Comparison of ENCODE assay signal across 23 cellular contexts in the genomic region with DNA sequence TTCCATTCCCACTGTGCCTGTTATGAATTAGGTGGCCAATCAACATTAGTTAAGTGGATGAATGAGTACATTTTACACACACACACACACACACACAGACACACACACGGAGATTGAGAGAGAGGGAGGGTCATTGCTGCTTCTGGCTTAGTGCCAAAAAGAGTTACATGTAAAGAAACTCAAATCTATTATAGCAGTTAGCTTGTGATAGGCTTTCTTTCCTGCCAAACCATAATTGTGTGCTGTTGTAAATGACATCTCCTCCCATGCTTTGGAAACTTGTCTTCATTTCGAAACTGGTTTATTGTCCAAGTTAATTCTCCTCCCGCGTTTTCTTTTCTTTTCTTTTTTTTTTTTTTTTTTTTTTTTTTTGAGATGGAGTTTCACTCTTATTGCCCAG. TPM values are rescaled to one million over a fixed set of nuclear protein-coding genes. Genes with fewer than 3 reads are reported as not detected.
"Had no signal": no experiment of that assay in that cellular context is flagged by ENCODE, and none has a peak within 500 bp of the region (broad histone marks: within the 10 kb centered on the region; RNA-seq: fewer than 3 reads in every experiment).

No MANE protein-coding gene starts in this region.

- ATAC-seq: activated CD8-positive, alpha-beta T cell treated with anti-CD3 and anti-CD28 coated beads, Interleukin-2, amount 10 ng/mL, durations not matched to agents 7 days and 5 days; PC-3; T-helper 17 cell; WTC11 had no signal

- H3K36me3 ChIP-seq: MG63 had no signal

- H3K27me3 ChIP-seq: MG63 had no signal

- DNase-seq: activated CD4-positive, alpha-beta T cell treated with anti-CD3 and anti-CD28 coated beads for 48 hours; activated CD4-positive, alpha-beta T cell treated with anti-CD3 and anti-CD28 coated beads, Interleukin-2, amount 50 U/mL, for 4 hours; activated CD4-positive, CD25-positive, alpha-beta regulatory T cell treated with anti-CD3 and anti-CD28 coated beads, Interleukin-2, amount 50 U/mL, for 72 hours; activated CD8-positive, alpha-beta memory T cell treated with anti-CD3 and anti-CD28 coated beads, Interleukin-2, amount 50 U/mL, for 48 hours; activated CD8-positive, alpha-beta T cell treated with anti-CD3 and anti-CD28 coated beads, Interleukin-2, amount 10 ng/mL, durations not matched to agents 7 days and 5 days; activated T-cell treated with anti-CD3 and anti-CD28 coated beads, Interleukin-2, amount 50 U/mL, for 1 hour; aorta; central memory CD4-positive, alpha-beta T cell; MG63; MV-4-11; NCI-H1092 treated with DMSO at 0.1 percent for 48 hours; NCI-H1436 treated with DMSO at 0.1 percent for 48 hours; NCI-H187; NCI-H510A treated with DMSO at 0.1 percent for 48 hours; NCI-H774; PC-3; SIG-M5; T-helper 17 cell; T-helper 9 cell had no signal

- H3K27ac ChIP-seq: KMS-11 had no signal

- H3K9me3 ChIP-seq: MG63 had no signal

- H3K4me3 ChIP-seq: MG63 had no signal

RNA-seq across cellular contexts. Expression of a gene that starts 1.4 kb away (rescaled TPM):
- total RNA-seq: activated CD8-positive, alpha-beta T cell treated with anti-CD3 and anti-CD28 coated beads, Interleukin-2, amount 10 ng/mL, durations not matched to agents 7 days and 5 days; aorta; bronchial epithelial cell; chondrocyte; PC-3; T-helper 17 cell; WTC11 had no signal

RNA-seq across cellular contexts. Expression of a gene that starts 36.3 kb away (rescaled TPM):
- total RNA-seq: activated CD8-positive, alpha-beta T cell treated with anti-CD3 and anti-CD28 coated beads, Interleukin-2, amount 10 ng/mL, durations not matched to agents 7 days and 5 days; bronchial epithelial cell; PC-3 had no signal
